Comparison of ENCODE assay signal across 9 cellular contexts in genomic region chr5:87803352-87803751, GRCh38.
"Had no signal": no experiment of that assay in that cellular context is flagged by ENCODE, and none has a peak within 500 bp of the region (broad histone marks: within the 10 kb centered on the region; RNA-seq: fewer than 3 reads in every experiment).

No MANE protein-coding gene starts in this region.

- DNase-seq: H7, HFFc6, Karpas-422, KBM-7 had no signal

- H2AFZ ChIP-seq: GM23338 had no signal

- H3K4me2 ChIP-seq: GM23338, KMS-11 had no signal

- ATAC-seq: GM23338, HCT116 had no signal

- H3K4me3 ChIP-seq: GM23338, HAP-1 had no signal

- FAIRE-seq: HTR-8/SVneo had no signal

- H3K4me1 ChIP-seq: HAP-1 had no signal

- H3K9me3 ChIP-seq: HAP-1 had no signal

- H3K36me3 ChIP-seq: HAP-1 had no signal

- H3K9ac ChIP-seq: KMS-11 had no signal

- H3K27ac ChIP-seq: KMS-11 had no signal
